1 cellular context compared by ENCODE assay signal in genomic region chr4:18398661-18399060, GRCh38.
TF ChIP-seq lines count a peak whose summit lies in the region.

No MANE protein-coding gene starts in this region.

TF ChIP-seq in WTC11, 78 proteins besides CTCF, POLR2A, EP300 and RAD21 (continued from another document):
- TF ChIP-seq NR3C1 (CRISPR knock-in tag; conservative IDR thresholded peaks at IDR 0.05; ENCODE audit: low read depth): no peak
- no peak for TF ChIP-seq FOXK1 (CRISPR knock-in tag; IDR thresholded peaks at IDR 0.05)
- no peak for TF ChIP-seq AR (CRISPR knock-in tag; IDR thresholded peaks at IDR 0.05)
- no peak for TF ChIP-seq ZNF671 (CRISPR knock-in tag; IDR thresholded peaks at IDR 0.05)
- no peak for TF ChIP-seq ETV6 (CRISPR knock-in tag; IDR thresholded peaks at IDR 0.05)
- TF ChIP-seq SOX15 (CRISPR knock-in tag; IDR thresholded peaks at IDR 0.05): no peak
